Comparison of ENCODE assay signal across 18 cellular contexts in the genomic region with DNA sequence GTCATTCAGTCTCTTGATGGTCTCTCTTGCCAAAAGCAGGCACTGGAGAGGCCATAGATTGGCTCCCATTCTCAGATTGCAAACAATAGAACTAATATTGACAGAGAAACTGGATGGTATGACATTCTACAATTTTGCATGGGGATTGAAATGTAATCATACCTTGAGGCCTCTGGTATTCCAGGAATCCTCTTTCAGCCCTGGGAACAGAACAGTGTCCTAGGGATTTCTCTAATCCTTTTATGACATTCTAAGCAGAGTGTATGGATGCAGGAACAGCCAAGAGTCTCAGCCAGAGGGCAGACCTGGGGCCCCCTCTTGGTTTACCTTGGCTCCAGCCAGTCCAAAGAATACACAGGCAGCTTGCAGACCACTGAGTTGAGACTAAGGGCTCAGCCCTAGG.
DNase-seq lines count a peak whose midpoint lies in the region; ATAC-seq and TF ChIP-seq lines count a peak whose summit lies in the region.
"Had no signal": no experiment of that assay in that cellular context is flagged by ENCODE, and none has a peak within 500 bp of the region (broad histone marks: within the 10 kb centered on the region; RNA-seq: fewer than 3 reads in every experiment).

No MANE protein-coding gene starts in this region.

- H3K27me3 Mint-ChIP-seq in chondrocyte (ENCODE audit: low read depth) (no peaks in the 10 kb centered on the region), nephron (ENCODE audit: low read depth) (peaks cover 18% of the 10 kb centered on the region)
- H3K27me3 Mint-ChIP-seq: activated naive CD8-positive, alpha-beta T cell treated with anti-CD3 and anti-CD28 coated beads, Interleukin-2, amount 10 ng/mL, durations not matched to agents 7 days and 5 days had no signal

- no peak overlapping the region for H2BK5ac ChIP-seq in mesenchymal stem cell (ENCODE audit: low read depth, low read length, poor library complexity, severe bottlenecking)

- H3K4me3 ChIP-seq in mesenchymal stem cell (ENCODE audit: insufficient read depth in 1 of 2, low read depth in 1 of 2, low read length in 2 of 2) = no peak overlapping the region

- H3K36me3 Mint-ChIP-seq in chondrocyte (ENCODE audit: low read depth) (no peaks in the 10 kb centered on the region), nephron (ENCODE audit: low read depth) (no peaks in the 10 kb centered on the region)
- H3K36me3 Mint-ChIP-seq: activated CD4-positive, alpha-beta memory T cell treated with anti-CD3 and anti-CD28 coated beads for 36 hours; activated naive CD8-positive, alpha-beta T cell treated with anti-CD3 and anti-CD28 coated beads, Interleukin-2, amount 10 ng/mL, durations not matched to agents 7 days and 5 days had no signal

- H3K27ac ChIP-seq in mesenchymal stem cell (ENCODE audit: low read length, poor library complexity, severe bottlenecking) = no peak overlapping the region
- H3K27ac ChIP-seq: foreskin keratinocyte had no signal

- no peak overlapping the region for H3K14ac ChIP-seq in mesenchymal stem cell (ENCODE audit: low read length in 2 of 2)

- H3K9me3 ChIP-seq in mesenchymal stem cell (ENCODE audit: control insufficient read depth, low read length) = no peaks in the 10 kb centered on the region
- H3K9me3 ChIP-seq: BE2C had no signal

- no peak overlapping the region for H3K4ac ChIP-seq in mesenchymal stem cell (ENCODE audit: low read depth in 1 of 2, low read length in 2 of 2)

- H2AK5ac ChIP-seq in mesenchymal stem cell (ENCODE audit: low read length, severe bottlenecking) = no peak overlapping the region

- no peak overlapping the region for H2AFZ ChIP-seq in mesenchymal stem cell (ENCODE audit: low read depth, low read length)

- H3K9me3 Mint-ChIP-seq in chondrocyte (ENCODE audit: low read depth) (no peaks in the 10 kb centered on the region), nephron (no peaks in the 10 kb centered on the region)
- H3K9me3 Mint-ChIP-seq: activated CD4-positive, alpha-beta memory T cell treated with anti-CD3 and anti-CD28 coated beads for 36 hours; activated naive CD8-positive, alpha-beta T cell treated with anti-CD3 and anti-CD28 coated beads, Interleukin-2, amount 10 ng/mL, durations not matched to agents 7 days and 5 days; activated T-cell treated with anti-CD3 and anti-CD28 coated beads, Interleukin-2, amount 50 U/mL, for 4 hours; central memory CD8-positive, alpha-beta T cell had no signal

- no peak overlapping the region for H4K91ac ChIP-seq in mesenchymal stem cell (ENCODE audit: low read length)

- no peak overlapping the region for H2BK120ac ChIP-seq in mesenchymal stem cell (ENCODE audit: low read depth, low read length)

- no peak overlapping the region for H2BK15ac ChIP-seq in mesenchymal stem cell (ENCODE audit: low read depth, poor library complexity, severe bottlenecking)

- H3K9ac ChIP-seq in mesenchymal stem cell (ENCODE audit: low read length) = no peak overlapping the region

- H4K8ac ChIP-seq in mesenchymal stem cell (ENCODE audit: low read length) = no peak overlapping the region

- peak; percentile 35 for DNase-seq in EH (ENCODE audit: low read depth)
- DNase-seq in NCI-H82 (lab: John Stamatoyannopoulos, UW) = peak; percentile 89
- DNase-seq in chondrocyte (ENCODE audit: low spot score) = no peak
- no peak for DNase-seq in mesenchymal stem cell
- no peak for DNase-seq in NCI-H1694 (lab: John Stamatoyannopoulos, UW)
- DNase-seq in hippocampal formation (lab: John Stamatoyannopoulos, UW) = no peak
- DNase-seq: activated CD4-positive, alpha-beta memory T cell treated with anti-CD3 and anti-CD28 coated beads for 36 hours; activated naive CD8-positive, alpha-beta T cell treated with anti-CD3 and anti-CD28 coated beads, Interleukin-2, amount 10 ng/mL, durations not matched to agents 7 days and 5 days; activated T-cell treated with anti-CD3 and anti-CD28 coated beads, Interleukin-2, amount 50 U/mL, for 4 hours; BE2C; DMS153; foreskin keratinocyte; NK-92 treated with Interleukin-12 subunit alpha and Interleukin-12 subunit beta, amount 100 ng/mL, for 24 hours; Right ventricle myocardium superior; stimulated activated CD4-positive, alpha-beta T cell treated with anti-CD3 and anti-CD28 coated beads, Interleukin-4, amount 100 ng/mL, for 4 hours had no signal

- H3K4me1 ChIP-seq in mesenchymal stem cell (ENCODE audit: control insufficient read depth, insufficient read depth, low read depth, low read length) = peaks cover 5% of the 10 kb centered on the region
- H3K4me1 ChIP-seq: foreskin keratinocyte had no signal

- H2BK12ac ChIP-seq in mesenchymal stem cell (ENCODE audit: low read length in 2 of 2) = no peak overlapping the region

- peaks cover 14% of the 10 kb centered on the region for H3K79me1 ChIP-seq in mesenchymal stem cell (replicated peaks; ENCODE audit: low read length, poor library complexity, severe bottlenecking)

- H3K4me1 Mint-ChIP-seq in chondrocyte (ENCODE audit: low read depth) (peaks cover 43% of the 10 kb centered on the region), nephron (peaks cover 77% of the 10 kb centered on the region)
- H3K4me1 Mint-ChIP-seq: activated naive CD8-positive, alpha-beta T cell treated with anti-CD3 and anti-CD28 coated beads, Interleukin-2, amount 10 ng/mL, durations not matched to agents 7 days and 5 days; central memory CD8-positive, alpha-beta T cell had no signal

- H3K27me3 ChIP-seq in mesenchymal stem cell (ENCODE audit: control insufficient read depth in 1 of 2, insufficient read depth in 1 of 2, low read length in 2 of 2) = no peaks in the 10 kb centered on the region
- H3K27me3 ChIP-seq: BE2C, foreskin keratinocyte had no signal

- no peak overlapping the region for H3K4me2 ChIP-seq in mesenchymal stem cell (ENCODE audit: low read length, poor library complexity, severe bottlenecking)

- TF ChIP-seq CTCF in chondrocyte (IDR thresholded peaks at IDR 0.05) (peak; percentile 39), nephron (IDR thresholded peaks at IDR 0.05; ENCODE audit: unreplicated experiment in 3 of 3) (no peak)

- H3K23ac ChIP-seq in mesenchymal stem cell (ENCODE audit: low read length in 2 of 2) = no peak overlapping the region

- H3K18ac ChIP-seq in mesenchymal stem cell (ENCODE audit: low read depth in 1 of 2, low read length in 2 of 2) = no peak overlapping the region

- H3K27ac Mint-ChIP-seq in chondrocyte (ENCODE audit: unreplicated experiment) (peak overlapping the region; percentile 39), nephron (peak overlapping the region; percentile 16 to 25 (median 17))
- H3K27ac Mint-ChIP-seq: activated CD4-positive, alpha-beta memory T cell treated with anti-CD3 and anti-CD28 coated beads for 36 hours; activated naive CD8-positive, alpha-beta T cell treated with anti-CD3 and anti-CD28 coated beads, Interleukin-2, amount 10 ng/mL, durations not matched to agents 7 days and 5 days had no signal

- ATAC-seq in HG03442 (IDR thresholded peaks at IDR 0.05; ENCODE audit: unreplicated experiment) = no peak
- ATAC-seq: activated T-cell treated with anti-CD3 and anti-CD28 coated beads, Interleukin-2, amount 50 U/mL, for 4 hours; foreskin keratinocyte had no signal

- no peaks in the 10 kb centered on the region for H3K36me3 ChIP-seq in mesenchymal stem cell (ENCODE audit: control insufficient read depth in 1 of 2, insufficient read depth in 2 of 2, low read depth in 1 of 2, low read length in 2 of 2)
- H3K36me3 ChIP-seq: BE2C had no signal

- no peak overlapping the region for H3K4me3 Mint-ChIP-seq in chondrocyte (ENCODE audit: unreplicated experiment)
- no peak overlapping the region for H3K4me3 Mint-ChIP-seq in nephron
- H3K4me3 Mint-ChIP-seq: activated CD4-positive, alpha-beta memory T cell treated with anti-CD3 and anti-CD28 coated beads for 36 hours; activated naive CD8-positive, alpha-beta T cell treated with anti-CD3 and anti-CD28 coated beads, Interleukin-2, amount 10 ng/mL, durations not matched to agents 7 days and 5 days; activated T-cell treated with anti-CD3 and anti-CD28 coated beads, Interleukin-2, amount 50 U/mL, for 4 hours; central memory CD8-positive, alpha-beta T cell had no signal

Comparison
In these comparisons a context has a peak if more than half of its experiments do, and no peak if none do; other contexts are left out.
1. DNase-seq: peak in EH (single experiment) and NCI-H82 (single experiment); none in chondrocyte (single experiment), mesenchymal stem cell (single experiment), NCI-H1694 (single experiment) and hippocampal formation (0 of 2).